In the genomic region with DNA sequence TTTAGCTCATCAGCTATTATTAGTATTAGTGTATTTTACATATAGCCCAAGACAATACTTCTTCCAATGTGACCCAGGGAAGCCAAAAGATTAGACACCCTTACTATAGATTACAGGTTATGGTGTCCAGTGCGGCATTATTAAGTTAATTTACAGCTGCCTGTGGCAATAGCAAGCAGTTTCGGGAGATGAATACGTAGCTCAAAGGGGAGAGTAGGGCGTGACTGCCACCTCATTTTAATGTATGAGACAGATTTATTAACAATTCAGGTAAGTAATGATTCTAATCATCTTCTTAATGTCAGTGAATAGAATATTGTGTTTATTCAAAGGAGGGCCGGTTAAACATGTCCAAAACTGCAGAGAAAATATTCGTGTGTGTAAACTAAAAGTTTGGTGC, we compare ENCODE assay signal across 25 cellular contexts. TPM values are rescaled to one million over a fixed set of nuclear protein-coding genes. Genes with fewer than 3 reads are reported as not detected.
DNase-seq lines count a peak whose midpoint lies in the region; ATAC-seq and TF ChIP-seq lines count a peak whose summit lies in the region.
"Had no signal": no experiment of that assay in that cellular context is flagged by ENCODE, and none has a peak within 500 bp of the region (broad histone marks: within the 10 kb centered on the region; RNA-seq: fewer than 3 reads in every experiment).

No MANE protein-coding gene starts in this region.

- peaks cover 0 to 33% (median 0%) of the 10 kb centered on the region in 3 donors for H3K4me1 ChIP-seq in esophagus squamous epithelium
- H3K4me1 ChIP-seq in tibial artery, result no peaks in the 10 kb centered on the region
- H3K4me1 ChIP-seq in mesendoderm (ENCODE audit: control insufficient read depth, low read depth, low read length), result no peaks in the 10 kb centered on the region
- H3K4me1 ChIP-seq: A549; BE2C; BLaER1 treated with 17β-estradiol and CSF1 and Interleukin-3, amounts not matched to agents 10 nM and 100 nM had no signal

- H3K18ac ChIP-seq in mesendoderm (ENCODE audit: low read length), result no peak overlapping the region

- H3K27ac Mint-ChIP-seq in nephron progenitor cell, result peak overlapping the region; percentile 4
- peak overlapping the region; percentile 16 for H3K27ac Mint-ChIP-seq in type B pancreatic cell
- H3K27ac Mint-ChIP-seq in stimulated activated naive B cell treated with anti-CD40 and anti-IgM and Interleukin-4, amounts not matched to agents 10 μg/mL and 1 μg/mL and 100 μg/mL, for 72 hours, result no peak overlapping the region
- H3K27ac Mint-ChIP-seq: CD4-positive, alpha-beta T cell; CD8-positive, alpha-beta memory T cell; GM23338; H9 had no signal

- H3K36me3 Mint-ChIP-seq in nephron progenitor cell (ENCODE audit: low read depth) (no peaks in the 10 kb centered on the region), type B pancreatic cell (no peaks in the 10 kb centered on the region)
- H3K36me3 Mint-ChIP-seq in stimulated activated naive B cell treated with anti-CD40 and anti-IgM and Interleukin-4, amounts not matched to agents 10 μg/mL and 1 μg/mL and 100 μg/mL, for 72 hours, result no peaks in the 10 kb centered on the region
- H3K36me3 Mint-ChIP-seq: CD14-positive monocyte; CD8-positive, alpha-beta memory T cell had no signal

- H3K9me3 Mint-ChIP-seq in nephron progenitor cell (no peaks in the 10 kb centered on the region), type B pancreatic cell (no peaks in the 10 kb centered on the region)
- H3K9me3 Mint-ChIP-seq in stimulated activated naive B cell treated with anti-CD40 and anti-IgM and Interleukin-4, amounts not matched to agents 10 μg/mL and 1 μg/mL and 100 μg/mL, for 72 hours, result no peaks in the 10 kb centered on the region
- H3K9me3 Mint-ChIP-seq: GM23338, H9 had no signal

- no peak for TF ChIP-seq POLR2A in esophagus squamous epithelium (IDR thresholded peaks at IDR 0.05)

- H3K27ac ChIP-seq in epithelial cell of prostate (peak overlapping the region; percentile 48), esophagus squamous epithelium (peak overlapping the region; percentile 77 to 88 (median 84)), tibial artery (no peak overlapping the region), mesendoderm (ENCODE audit: low read depth, low read length) (no peak overlapping the region)
- H3K27ac ChIP-seq: A549; BLaER1 treated with 17β-estradiol and CSF1 and Interleukin-3, amounts not matched to agents 10 nM and 100 nM had no signal

- H3K4ac ChIP-seq in mesendoderm (ENCODE audit: low read depth, low read length), result no peak overlapping the region

- H3K9ac ChIP-seq in mesendoderm (ENCODE audit: low read length), result no peak overlapping the region
- H3K9ac ChIP-seq: BLaER1 treated with 17β-estradiol and CSF1 and Interleukin-3, amounts not matched to agents 10 nM and 100 nM had no signal

- no peak overlapping the region for H2BK120ac ChIP-seq in mesendoderm (ENCODE audit: low read depth, low read length)

- H3K27me3 ChIP-seq in esophagus squamous epithelium (no peaks in the 10 kb centered on the region), tibial artery (no peaks in the 10 kb centered on the region), mesendoderm (ENCODE audit: insufficient read depth, low read length, poor library complexity) (no peaks in the 10 kb centered on the region)
- H3K27me3 ChIP-seq: BE2C; BLaER1 treated with 17β-estradiol and CSF1 and Interleukin-3, amounts not matched to agents 10 nM and 100 nM had no signal

- ATAC-seq in stimulated activated naive B cell treated with anti-CD40 and anti-IgM and Interleukin-4, amounts not matched to agents 10 μg/mL and 1 μg/mL and 100 μg/mL, for 72 hours (replicated peaks), result no peak
- ATAC-seq: A549, GM23338, HCT116 had no signal

- H2AK5ac ChIP-seq in mesendoderm (ENCODE audit: low read length), result no peak overlapping the region

- H3K9me3 ChIP-seq in esophagus squamous epithelium (no peaks in the 10 kb centered on the region), tibial artery (no peaks in the 10 kb centered on the region)
- H3K9me3 ChIP-seq: A549; BE2C; BLaER1 treated with 17β-estradiol and CSF1 and Interleukin-3, amounts not matched to agents 10 nM and 100 nM had no signal

- no peaks in the 10 kb centered on the region for H3K79me2 ChIP-seq in mesendoderm (ENCODE audit: control insufficient read depth, insufficient read depth, low read length)

- no peaks in the 10 kb centered on the region for H3K79me1 ChIP-seq in mesendoderm (ENCODE audit: low read length)

- no peak overlapping the region for H3K23ac ChIP-seq in mesendoderm (ENCODE audit: low read length)

- H3K4me3 Mint-ChIP-seq in nephron progenitor cell (no peak overlapping the region), type B pancreatic cell (no peak overlapping the region)
- H3K4me3 Mint-ChIP-seq in stimulated activated naive B cell treated with anti-CD40 and anti-IgM and Interleukin-4, amounts not matched to agents 10 μg/mL and 1 μg/mL and 100 μg/mL, for 72 hours, result no peak overlapping the region
- H3K4me3 Mint-ChIP-seq: CD14-positive monocyte; CD4-positive, alpha-beta T cell; CD8-positive, alpha-beta memory T cell; GM23338; H9 had no signal

- H3K27me3 Mint-ChIP-seq in nephron progenitor cell (ENCODE audit: low read depth, poor library complexity) (peaks cover 3% of the 10 kb centered on the region), type B pancreatic cell (no peaks in the 10 kb centered on the region)
- no peaks in the 10 kb centered on the region for H3K27me3 Mint-ChIP-seq in stimulated activated naive B cell treated with anti-CD40 and anti-IgM and Interleukin-4, amounts not matched to agents 10 μg/mL and 1 μg/mL and 100 μg/mL, for 72 hours
- H3K27me3 Mint-ChIP-seq: CD4-positive, alpha-beta T cell; CD8-positive, alpha-beta memory T cell had no signal

- no peak overlapping the region for H4K8ac ChIP-seq in mesendoderm (ENCODE audit: low read depth, low read length)

- intact Hi-C loops in esophagus squamous epithelium (cut with DNase I), result no loop called here
- intact Hi-C loops in tibial artery (cut with DNase I; ENCODE audit: low total_unique reads), result no loop called here

- no peak overlapping the region for H4K5ac ChIP-seq in mesendoderm (ENCODE audit: low read length)

- H2BK15ac ChIP-seq in mesendoderm (replicated peaks; ENCODE audit: low read depth), result no peak overlapping the region

- no peaks in the 10 kb centered on the region for H3K36me3 ChIP-seq in esophagus squamous epithelium
- H3K36me3 ChIP-seq in tibial artery, result no peaks in the 10 kb centered on the region
- H3K36me3 ChIP-seq in mesendoderm (ENCODE audit: control insufficient read depth, insufficient read depth, low read length), result no peaks in the 10 kb centered on the region
- H3K36me3 ChIP-seq: BE2C; BLaER1 treated with 17β-estradiol and CSF1 and Interleukin-3, amounts not matched to agents 10 nM and 100 nM had no signal

- H3K4me3 ChIP-seq in esophagus squamous epithelium (peak overlapping the region in 3 of 4 donors; percentile 1 to 28 (median 15)), tibial artery (no peak overlapping the region), mesendoderm (ENCODE audit: low read length) (no peak overlapping the region)
- H3K4me3 ChIP-seq: A549; BLaER1 treated with 17β-estradiol and CSF1 and Interleukin-3, amounts not matched to agents 10 nM and 100 nM; GM23338 had no signal

- H3K56ac ChIP-seq in mesendoderm (ENCODE audit: low read length), result no peak overlapping the region

- DNase-seq in epithelial cell of prostate (ENCODE audit: low read depth, low spot score), result no peak
- DNase-seq in esophagus squamous epithelium (lab: John Stamatoyannopoulos, UW), result no peak
- DNase-seq in nephron progenitor cell, result no peak
- DNase-seq in type B pancreatic cell (ENCODE audit: extremely low spot score, unreplicated experiment), result no peak
- no peak for DNase-seq in epidermal melanocyte (ENCODE audit: insufficient read length, low spot score)
- DNase-seq in stimulated activated naive B cell treated with anti-CD40 and anti-IgM and Interleukin-4, amounts not matched to agents 10 μg/mL and 1 μg/mL and 100 μg/mL, for 72 hours, result no peak
- no peak for DNase-seq in tibial artery
- DNase-seq in mesendoderm, result no peak
- DNase-seq: 8988T; ACHN; AML-193; BE2C; CD4-positive, alpha-beta T cell; CD8-positive, alpha-beta memory T cell; DMS 273 treated with DMSO at 0.1 percent for 48 hours; DMS79; EL; GDM1; H9 had no signal

- WGBS in esophagus squamous epithelium, 2 donors, result 31 to 57% methylated on average over 6 of the region's 6 CpGs
- WGBS in mesendoderm (ENCODE audit: extremely low coverage, insufficient coverage, low lambda C conversion rate), result no CpG with 5 or more reads among the region's 6 CpGs

- no peak for TF ChIP-seq CTCF in esophagus squamous epithelium (IDR thresholded peaks at IDR 0.05)
- TF ChIP-seq CTCF in nephron progenitor cell (IDR thresholded peaks at IDR 0.05), result no peak
- TF ChIP-seq CTCF in type B pancreatic cell (conservative IDR thresholded peaks at IDR 0.05), result no peak
- TF ChIP-seq CTCF in tibial artery (IDR thresholded peaks at IDR 0.05), result no peak

- no peak overlapping the region for H2BK5ac ChIP-seq in mesendoderm (ENCODE audit: low read length)

- no peaks in the 10 kb centered on the region for H3K4me1 Mint-ChIP-seq in nephron progenitor cell
- no peaks in the 10 kb centered on the region for H3K4me1 Mint-ChIP-seq in type B pancreatic cell (ENCODE audit: unreplicated experiment)
- no peaks in the 10 kb centered on the region for H3K4me1 Mint-ChIP-seq in stimulated activated naive B cell treated with anti-CD40 and anti-IgM and Interleukin-4, amounts not matched to agents 10 μg/mL and 1 μg/mL and 100 μg/mL, for 72 hours
- H3K4me1 Mint-ChIP-seq: CD8-positive, alpha-beta memory T cell; GM23338; H9 had no signal

- H3K4me2 ChIP-seq in mesendoderm (ENCODE audit: low read length), result no peak overlapping the region
- H3K4me2 ChIP-seq: A549; BLaER1 treated with 17β-estradiol and CSF1 and Interleukin-3, amounts not matched to agents 10 nM and 100 nM; GM23338 had no signal

RNA-seq across cellular contexts. Expression of a gene that starts 6.8 kb away (rescaled TPM):
- 100 to 1,000 TPM; 513 to 856 (median 737) TPM for total RNA-seq in esophagus squamous epithelium
- 1.1 and 4.5 TPM in 2 replicates for total RNA-seq in type B pancreatic cell (ENCODE audit: low replicate concordance)
- polyA plus RNA-seq in mesendoderm (2013, experiment 1 of 2), result 0.13 TPM
- 0.11 TPM for polyA plus RNA-seq in mesendoderm (2013, experiment 2 of 2)
- total RNA-seq: CD4-positive, alpha-beta T cell; CD8-positive, alpha-beta memory T cell; H4 had no signal
- polyA plus RNA-seq: CD14-positive monocyte; CD8-positive, alpha-beta memory T cell had no signal

RNA-seq across cellular contexts. Expression of a gene that starts 57.2 kb away (rescaled TPM):
- total RNA-seq in esophagus squamous epithelium (10 to 100 TPM in 1 of 4 donors, 1 to 10 TPM in 3; 7.3 to 18.8 (median 9.7) TPM), type B pancreatic cell (ENCODE audit: low replicate concordance) (117 and 272 TPM in 2 replicates)
- polyA plus RNA-seq in mesendoderm (2013, experiment 1 of 2), result 98.2 TPM
- polyA plus RNA-seq in mesendoderm (2013, experiment 2 of 2), result 99.5 TPM
- polyA plus RNA-seq: CD14-positive monocyte had no signal

Comparison
In these comparisons a context has a peak if more than half of its experiments do, and no peak if none do; other contexts are left out.
1. H3K27ac ChIP-seq: peak in epithelial cell of prostate (single experiment) and esophagus squamous epithelium (4 of 4); none in tibial artery (0 of 2) and mesendoderm (single experiment).
2. H3K4me3 ChIP-seq: peak in esophagus squamous epithelium (3 of 4); none in tibial artery (0 of 2) and mesendoderm (single experiment).
3. RNA of a gene that starts 6.8 kb away (total RNA-seq): 513 to 856 TPM in esophagus squamous epithelium; 1.1 to 4.5 TPM in type B pancreatic cell; every median in the first group is over 10 times any median in the second.